In genomic region chr19:41299755-41300089, GRCh38 we compare ENCODE assay signal across 8 cellular contexts. TPM values are rescaled to one million over a fixed set of nuclear protein-coding genes. Genes with fewer than 3 reads are reported as not detected.
DNase-seq lines count a peak whose midpoint lies in the region; ATAC-seq and TF ChIP-seq lines count a peak whose summit lies in the region.

No MANE protein-coding gene starts in this region.

- H3K27ac ChIP-seq in AG04450 (ENCODE audit: low read depth, low read length) (peak overlapping the region; percentile 57), mesodermal cell (ENCODE audit: low read depth, low read length, severe bottlenecking) (peak overlapping the region; percentile 91)

- no peak for ATAC-seq in GM18511 (IDR thresholded peaks at IDR 0.05; ENCODE audit: unreplicated experiment)

- H3K4me1 Mint-ChIP-seq in brain: peaks cover 44% of the 10 kb centered on the region

- CTCF ChIA-PET in AG04450 (lab: Charles Lee): interaction anchor here (1.6 to 9.5 kb wide), 3 partner anchors 9 to 95 kb away, joined by 5 to 72 read pairs (median 9); no protein-coding TSS in a partner anchor

- peak overlapping the region in 4 of 5 experiments; percentile 38 to 95 (median 88) for H3K27ac Mint-ChIP-seq in brain

- H3K4me3 ChIP-seq in AG04450 (ENCODE audit: low read depth, low read length) (no peak overlapping the region), mesodermal cell (ENCODE audit: extremely low read depth, insufficient read depth, low read length, poor library complexity, severe bottlenecking) (no peak overlapping the region)

- POLR2A ChIA-PET in AG04450 (lab: Yijun Ruan, JAX): interaction anchor here (1.0 to 1.1 kb wide), 2 partner anchors 9 to 16 kb away, joined by 3 to 4 read pairs; no protein-coding TSS in a partner anchor

- peak overlapping the region in 2 of 5 experiments; percentile 32 to 46 for H3K4me3 Mint-ChIP-seq in brain

- WGBS in mesodermal cell (ENCODE audit: insufficient coverage in 2 of 2), 2 experiments: 95 to 98% methylated on average over 4 of the region's 4 CpGs

- H3K36me3 Mint-ChIP-seq in brain: peaks cover 82% of the 10 kb centered on the region

- no peaks in the 10 kb centered on the region for H3K9me3 Mint-ChIP-seq in brain

- H3K27me3 Mint-ChIP-seq in brain: peaks cover 4% of the 10 kb centered on the region

- no peak for TF ChIP-seq CTCF in AG04450 (IDR thresholded peaks at IDR 0.05; ENCODE audit: low read depth, low read length)
- TF ChIP-seq CTCF in brain (conservative IDR thresholded peaks at IDR 0.05): no peak

- H3K4me1 ChIP-seq in mesodermal cell (ENCODE audit: control insufficient read depth, insufficient read depth, low read length, poor library complexity, severe bottlenecking): peaks cover 14% of the 10 kb centered on the region

- peak; percentile 80 for DNase-seq in AG04450 (ENCODE audit: low read depth, low spot score)
- DNase-seq in M059J (ENCODE audit: low read depth): peak; percentile 43
- no peak for DNase-seq in DMS153 treated with DMSO at 0.1 percent for 48 hours (lab: John Stamatoyannopoulos, UW; ENCODE audit: unreplicated experiment)
- DNase-seq in NCI-H187 (lab: John Stamatoyannopoulos, UW): no peak
- no peak for DNase-seq in SIG-M5 (lab: John Stamatoyannopoulos, UW)

- H3K9me3 ChIP-seq in AG04450 (ENCODE audit: control insufficient read depth, insufficient read depth, low read length) (no peaks in the 10 kb centered on the region), mesodermal cell (ENCODE audit: control insufficient read depth, low read length) (no peaks in the 10 kb centered on the region)

- H3K27me3 ChIP-seq in AG04450 (ENCODE audit: control insufficient read depth, insufficient read depth, low read length): no peaks in the 10 kb centered on the region

- peaks cover 100% of the 10 kb centered on the region for H3K36me3 ChIP-seq in mesodermal cell (ENCODE audit: control insufficient read depth, insufficient read depth, low read length)

RNA-seq across cellular contexts. Expression of gene CCDC97, which starts 10.2 kb away (rescaled TPM):
- 8.5 and 9.3 TPM in 2 replicates for polyA plus RNA-seq in AG04450 (2011; rRNA removed)
- 14.0 and 15.8 TPM in 2 replicates for polyA minus RNA-seq in AG04450 (2011; rRNA and poly(A)+ RNA removed)
- 5.6 and 7.2 TPM in 2 replicates for total RNA-seq in M059J (2014; rRNA removed; shearing (Covaris generic))
- polyA plus RNA-seq in brain (ENCODE audit: insufficient read depth, low read depth, low replicate concordance): 32.4 TPM
- 14.6 TPM for polyA plus RNA-seq in mesodermal cell (2013, experiment 1 of 2)
- 13.1 TPM for polyA plus RNA-seq in mesodermal cell (2013, experiment 2 of 2)

RNA-seq across cellular contexts. Expression of gene HNRNPUL1, which starts 35.5 kb away (rescaled TPM):
- polyA plus RNA-seq in AG04450 (2011; rRNA removed): 42.3 and 56.3 TPM in 2 replicates
- polyA minus RNA-seq in AG04450 (2011; rRNA and poly(A)+ RNA removed): 46.2 and 51.8 TPM in 2 replicates
- total RNA-seq in M059J (2014; rRNA removed; shearing (Covaris generic)): 94.9 and 143 TPM in 2 replicates
- polyA plus RNA-seq in brain (ENCODE audit: insufficient read depth, low read depth, low replicate concordance): 329 TPM
- polyA plus RNA-seq in mesodermal cell (2013, experiment 1 of 2): 214 TPM
- polyA plus RNA-seq in mesodermal cell (2013, experiment 2 of 2): 198 TPM

RNA-seq across cellular contexts. Expression of gene TGFB1, which starts 54.0 kb away (rescaled TPM):
- 4.9 and 11.2 TPM in 2 replicates for polyA plus RNA-seq in AG04450 (2011; rRNA removed)
- polyA minus RNA-seq in AG04450 (2011; rRNA and poly(A)+ RNA removed): 22.8 and 28.9 TPM in 2 replicates
- 10.1 and 22.9 TPM in 2 replicates for total RNA-seq in M059J (2014; rRNA removed; shearing (Covaris generic))
- polyA plus RNA-seq in brain (ENCODE audit: insufficient read depth, low read depth, low replicate concordance): 11.2 TPM
- 344 TPM for polyA plus RNA-seq in mesodermal cell (2013, experiment 1 of 2)
- 264 TPM for polyA plus RNA-seq in mesodermal cell (2013, experiment 2 of 2)

Comparison
In these comparisons a context has a peak if more than half of its experiments do, and no peak if none do; other contexts are left out.
1. DNase-seq: peak in AG04450 (single experiment) and M059J (single experiment); none in DMS153 treated with DMSO at 0.1 percent for 48 hours (single experiment), NCI-H187 (0 of 2) and SIG-M5 (single experiment).